In the genomic region with DNA sequence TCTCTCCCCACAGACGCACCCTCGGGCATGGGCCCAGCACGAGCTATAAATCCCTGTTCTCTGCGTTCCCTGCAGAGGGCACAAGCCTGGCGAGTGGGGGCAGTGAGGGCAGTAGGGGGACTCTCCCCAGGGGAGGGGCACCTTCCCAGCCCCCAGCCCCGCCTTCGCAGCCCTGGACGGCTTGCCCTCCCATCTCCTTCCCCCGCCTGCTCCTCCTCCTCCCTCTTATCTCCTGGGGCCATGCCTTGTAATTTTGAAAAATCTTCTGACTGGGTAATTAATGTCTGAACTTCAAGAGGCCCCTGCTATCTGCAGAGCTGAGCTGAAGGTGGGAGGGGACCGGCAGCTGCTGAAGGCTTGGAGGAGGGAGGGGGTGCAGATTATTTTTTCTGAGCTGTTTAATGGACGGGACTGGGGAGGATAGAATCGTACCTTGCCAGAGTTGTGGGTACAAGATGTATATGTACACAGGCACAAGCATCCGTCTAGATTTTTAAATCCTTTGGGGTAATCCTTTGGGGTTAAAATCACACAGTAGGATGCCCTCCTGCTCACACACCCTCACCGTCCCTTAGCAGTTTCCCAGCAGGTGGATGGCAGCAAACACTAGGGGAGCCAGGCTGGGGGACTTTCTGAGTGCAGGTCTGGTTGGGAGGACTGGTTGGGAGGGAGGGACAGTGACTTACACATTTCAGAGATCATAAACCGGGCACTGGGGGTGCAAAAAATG, we compare ENCODE assay signal across 9 cellular contexts.
DNase-seq lines count a peak whose midpoint lies in the region; TF ChIP-seq lines count a peak whose summit lies in the region.
"Had no signal": no experiment of that assay in that cellular context is flagged by ENCODE, and none has a peak within 500 bp of the region (broad histone marks: within the 10 kb centered on the region; RNA-seq: fewer than 3 reads in every experiment).

No MANE protein-coding gene starts in this region.

- no CpG with 5 or more reads among the region's 15 CpGs for WGBS in neuronal stem cell (ENCODE audit: extremely low coverage in 2 of 2, insufficient read length in 2 of 2, insufficient replicate concordance in 1 of 2), 2 donors

- DNase-seq in D341Med (ENCODE audit: low spot score) = peak; percentile 83
- DNase-seq in NCI-H146 treated with DMSO at 0.1 percent for 48 hours (lab: John Stamatoyannopoulos, UW; ENCODE audit: unreplicated experiment) = peak; percentile 55
- DNase-seq in dorsolateral prefrontal cortex = peak in 5 of 10 donors; percentile 5 to 31 (median 16)
- no peak for DNase-seq in neuronal stem cell (ENCODE audit: low spot score)
- DNase-seq in medulla oblongata (ENCODE audit: extremely low spot score) = no peak
- no peak for DNase-seq in Ammon's horn (ENCODE audit: low spot score)
- no peak for DNase-seq in NCI-H446 treated with DMSO at 0.1 percent for 48 hours (lab: John Stamatoyannopoulos, UW)
- DNase-seq in stimulated activated CD4-positive, alpha-beta T cell treated with anti-CD3 and anti-CD28 coated beads, Interleukin-15, amount 100 ng/mL, for 24 hours = no peak
- DNase-seq: EL had no signal

- peak overlapping the region; percentile 71 for H2AFZ ChIP-seq in neuronal stem cell (ENCODE audit: low read length)

- H3K36me3 ChIP-seq in neuronal stem cell (replicated peaks in 1 of 2; ENCODE audit: control insufficient read depth in 2 of 2, insufficient read depth in 2 of 2, low read length in 2 of 2) = no peaks in the 10 kb centered on the region

- H3K4me2 ChIP-seq in neuronal stem cell (ENCODE audit: insufficient read depth, low read length, poor library complexity, severe bottlenecking) = no peak overlapping the region

- peak overlapping the region; percentile 77 for H2AK5ac ChIP-seq in neuronal stem cell (ENCODE audit: low read depth, low read length)

- peak overlapping the region; percentile 78 for H2BK120ac ChIP-seq in neuronal stem cell (ENCODE audit: low read depth, low read length)

- no peaks in the 10 kb centered on the region for H3K27me3 ChIP-seq in dorsolateral prefrontal cortex
- no peaks in the 10 kb centered on the region for H3K27me3 ChIP-seq in neuronal stem cell (ENCODE audit: control insufficient read depth in 3 of 3, insufficient read depth in 3 of 3, low read depth in 1 of 3, low read length in 3 of 3)

- H2BK5ac ChIP-seq in neuronal stem cell (ENCODE audit: low read length) = peak overlapping the region; percentile 40

- no peak for TF ChIP-seq CTCF in dorsolateral prefrontal cortex (IDR thresholded peaks at IDR 0.05 in 54 of 56, conservative IDR thresholded peaks at IDR 0.05 in 2 of 56; ENCODE audit: low read depth in 1 of 56, partially characterized antibody in 56 of 56)

- H3K18ac ChIP-seq in neuronal stem cell (ENCODE audit: low read length) = peak overlapping the region; percentile 73

- no peak overlapping the region for H4K91ac ChIP-seq in neuronal stem cell (ENCODE audit: low read depth, low read length, poor library complexity)

- H3K23ac ChIP-seq in neuronal stem cell (ENCODE audit: low read depth, low read length, poor library complexity) = no peak overlapping the region

- no peak overlapping the region for H3K4ac ChIP-seq in neuronal stem cell (ENCODE audit: low read length)

- intact Hi-C loops in dorsolateral prefrontal cortex (cut with DNase I) = no loop called here

- H3K4me1 ChIP-seq in neuronal stem cell (ENCODE audit: control insufficient read depth in 2 of 2, insufficient read depth in 1 of 2, low read depth in 1 of 2, low read length in 2 of 2) = peaks cover 47 to 50% of the 10 kb centered on the region in 2 donors

- peaks cover 0 to under 1% of the 10 kb centered on the region in 2 donors for H3K9me3 ChIP-seq in neuronal stem cell (replicated peaks in 1 of 2; ENCODE audit: control insufficient read depth in 2 of 2, insufficient read depth in 1 of 2, low read depth in 1 of 2, low read length in 2 of 2)

- H3K9ac ChIP-seq in neuronal stem cell (ENCODE audit: low read depth, low read length, poor library complexity) = no peak overlapping the region

- H3K27ac ChIP-seq in dorsolateral prefrontal cortex = peak overlapping the region in 42 of 59 donors; percentile 5 to 75 (median 45)
- H3K27ac ChIP-seq in neuronal stem cell (replicated peaks; ENCODE audit: low read length) = peak overlapping the region; percentile 70

- H2BK15ac ChIP-seq in neuronal stem cell (ENCODE audit: low read length) = peak overlapping the region; percentile 31

- H3K4me3 ChIP-seq in dorsolateral prefrontal cortex (peak overlapping the region in 1 of 59 donors; percentile 27), neuronal stem cell (ENCODE audit: low read length in 2 of 2) (peak overlapping the region in 1 of 2 donors; percentile 37)

- H3K79me1 ChIP-seq in neuronal stem cell (ENCODE audit: low read depth, low read length) = no peaks in the 10 kb centered on the region

- H3K14ac ChIP-seq in neuronal stem cell (ENCODE audit: low read length) = no peak overlapping the region

- no peak overlapping the region for H4K8ac ChIP-seq in neuronal stem cell (ENCODE audit: low read depth, low read length)

- no peak overlapping the region for H2BK12ac ChIP-seq in neuronal stem cell (ENCODE audit: low read length)

Comparison
In these comparisons a context has a peak if more than half of its experiments do, and no peak if none do; other contexts are left out.
1. DNase-seq: peak in D341Med (single experiment) and NCI-H146 treated with DMSO at 0.1 percent for 48 hours (single experiment); none in neuronal stem cell (single experiment), medulla oblongata (single experiment), Ammon's horn (single experiment), NCI-H446 treated with DMSO at 0.1 percent for 48 hours (single experiment) and stimulated activated CD4-positive, alpha-beta T cell treated with anti-CD3 and anti-CD28 coated beads, Interleukin-15, amount 100 ng/mL, for 24 hours (single experiment).